1 cellular context compared by ENCODE assay signal in genomic region chr2:97662895-97663625, GRCh38.
TF ChIP-seq lines count a peak whose summit lies in the region.

No MANE protein-coding gene starts in this region.

TF ChIP-seq in HEK293, 187 proteins besides CTCF, POLR2A, EP300 and RAD21 (continued from another document and continues in another):
- TF ChIP-seq PRDM2 (tag by site-specific recombination; IDR thresholded peaks at IDR 0.05; ENCODE audit: borderline replicate concordance): no peak
- TF ChIP-seq ZSCAN23 (tag by site-specific recombination; IDR thresholded peaks at IDR 0.05): no peak
- TF ChIP-seq SCRT1 (tag by site-specific recombination; IDR thresholded peaks at IDR 0.05; ENCODE audit: borderline replicate concordance): no peak
- TF ChIP-seq SP3 (tag by site-specific recombination; IDR thresholded peaks at IDR 0.05): peak; percentile 19
- no peak for TF ChIP-seq ZNF585B (tag by site-specific recombination; IDR thresholded peaks at IDR 0.05)
- TF ChIP-seq ZNF677 (tag by site-specific recombination; IDR thresholded peaks at IDR 0.05): no peak
- no peak for TF ChIP-seq AEBP2 (tag by site-specific recombination; IDR thresholded peaks at IDR 0.05; ENCODE audit: borderline replicate concordance)
- TF ChIP-seq SP2 (tag by site-specific recombination; IDR thresholded peaks at IDR 0.05): 0 out of 2 replicates have a peak, but pooled peaks have one; percentile 19
- TF ChIP-seq KLF7 (tag by site-specific recombination; IDR thresholded peaks at IDR 0.05; ENCODE audit: borderline replicate concordance): no peak
- no peak for TF ChIP-seq ZNF423 (tag by site-specific recombination; IDR thresholded peaks at IDR 0.05)
- peak; percentile 28 for TF ChIP-seq ZNF335 (tag by site-specific recombination; conservative IDR thresholded peaks at IDR 0.05)
- no peak for TF ChIP-seq ZSCAN30 (tag by site-specific recombination; IDR thresholded peaks at IDR 0.05)
- 0 out of 2 replicates have a peak, but pooled peaks have one; percentile 10 for TF ChIP-seq ZNF629 (tag by site-specific recombination; IDR thresholded peaks at IDR 0.05)
- TF ChIP-seq ZNF830 (tag by site-specific recombination; IDR thresholded peaks at IDR 0.05; ENCODE audit: low read depth): no peak
- TF ChIP-seq TRIM28 (IDR thresholded peaks at IDR 0.05; ENCODE audit: borderline replicate concordance, low read length): no peak
- no peak for TF ChIP-seq ZNF513 (tag by site-specific recombination; IDR thresholded peaks at IDR 0.05)
- no peak for TF ChIP-seq ZBTB1 (tag by site-specific recombination; IDR thresholded peaks at IDR 0.05)
- TF ChIP-seq ZEB2 (tag by site-specific recombination; IDR thresholded peaks at IDR 0.05): no peak
- TF ChIP-seq REST (tag by site-specific recombination; IDR thresholded peaks at IDR 0.05): no peak
- TF ChIP-seq IKZF3 (tag by site-specific recombination; IDR thresholded peaks at IDR 0.05): no peak
- TF ChIP-seq ZNF660 (tag by site-specific recombination; IDR thresholded peaks at IDR 0.05): no peak
- TF ChIP-seq ZNF394 (tag by site-specific recombination; IDR thresholded peaks at IDR 0.05; ENCODE audit: borderline replicate concordance): no peak
- TF ChIP-seq ZNF837 (tag by site-specific recombination; IDR thresholded peaks at IDR 0.05): no peak
- no peak for TF ChIP-seq ZNF624 (tag by site-specific recombination; IDR thresholded peaks at IDR 0.05)
- 0 out of 2 replicates have a peak, but pooled peaks have one; percentile 24 for TF ChIP-seq PRDM1 (tag by site-specific recombination; IDR thresholded peaks at IDR 0.05)
- no peak for TF ChIP-seq REPIN1 (tag by site-specific recombination; IDR thresholded peaks at IDR 0.05; ENCODE audit: low read depth)
- no peak for TF ChIP-seq ZNF621 (tag by site-specific recombination; IDR thresholded peaks at IDR 0.05)
- peak; percentile 39 for TF ChIP-seq ZBTB26 (tag by site-specific recombination; optimal IDR thresholded peaks at IDR 0.05)
- TF ChIP-seq ZNF610 (tag by site-specific recombination; IDR thresholded peaks at IDR 0.05; ENCODE audit: borderline replicate concordance): no peak
- TF ChIP-seq ZNF521 (tag by site-specific recombination; IDR thresholded peaks at IDR 0.05): no peak
- TF ChIP-seq ZNF239 (tag by site-specific recombination; IDR thresholded peaks at IDR 0.05): no peak
- no peak for TF ChIP-seq TCF7L2 (IDR thresholded peaks at IDR 0.05; ENCODE audit: borderline replicate concordance, low read depth, low read length)
- no peak for TF ChIP-seq ZNF19 (tag by site-specific recombination; IDR thresholded peaks at IDR 0.05; ENCODE audit: low read depth)
- no peak for TF ChIP-seq ZNF626 (tag by site-specific recombination; IDR thresholded peaks at IDR 0.05)
- 0 out of 2 replicates have a peak, but pooled peaks have one; percentile 25 for TF ChIP-seq ZNF398 (tag by site-specific recombination; IDR thresholded peaks at IDR 0.05)
- peak; percentile 97 for TF ChIP-seq GLIS1 (tag by site-specific recombination; IDR thresholded peaks at IDR 0.05)
- no peak for TF ChIP-seq ATF2 (tag by site-specific recombination; IDR thresholded peaks at IDR 0.05; ENCODE audit: low read depth)
- no peak for TF ChIP-seq ZNF132 (tag by site-specific recombination; IDR thresholded peaks at IDR 0.05; ENCODE audit: borderline replicate concordance)
- no peak for TF ChIP-seq OVOL3 (tag by site-specific recombination; IDR thresholded peaks at IDR 0.05)
- TF ChIP-seq INSM2 (tag by site-specific recombination; IDR thresholded peaks at IDR 0.05): no peak
- peak; percentile 69 for TF ChIP-seq SP7 (tag by site-specific recombination; IDR thresholded peaks at IDR 0.05)
- no peak for TF ChIP-seq ZNF354C (tag by site-specific recombination; IDR thresholded peaks at IDR 0.05; ENCODE audit: borderline replicate concordance, low read depth)
- no peak for TF ChIP-seq ZNF416 (tag by site-specific recombination; IDR thresholded peaks at IDR 0.05)
- TF ChIP-seq ZBTB17 (tag by site-specific recombination; IDR thresholded peaks at IDR 0.05): peak; percentile 48; the same call in 1 of the 2 replicates
- no peak for TF ChIP-seq ZNF114 (tag by site-specific recombination; IDR thresholded peaks at IDR 0.05)
